In the genomic region with DNA sequence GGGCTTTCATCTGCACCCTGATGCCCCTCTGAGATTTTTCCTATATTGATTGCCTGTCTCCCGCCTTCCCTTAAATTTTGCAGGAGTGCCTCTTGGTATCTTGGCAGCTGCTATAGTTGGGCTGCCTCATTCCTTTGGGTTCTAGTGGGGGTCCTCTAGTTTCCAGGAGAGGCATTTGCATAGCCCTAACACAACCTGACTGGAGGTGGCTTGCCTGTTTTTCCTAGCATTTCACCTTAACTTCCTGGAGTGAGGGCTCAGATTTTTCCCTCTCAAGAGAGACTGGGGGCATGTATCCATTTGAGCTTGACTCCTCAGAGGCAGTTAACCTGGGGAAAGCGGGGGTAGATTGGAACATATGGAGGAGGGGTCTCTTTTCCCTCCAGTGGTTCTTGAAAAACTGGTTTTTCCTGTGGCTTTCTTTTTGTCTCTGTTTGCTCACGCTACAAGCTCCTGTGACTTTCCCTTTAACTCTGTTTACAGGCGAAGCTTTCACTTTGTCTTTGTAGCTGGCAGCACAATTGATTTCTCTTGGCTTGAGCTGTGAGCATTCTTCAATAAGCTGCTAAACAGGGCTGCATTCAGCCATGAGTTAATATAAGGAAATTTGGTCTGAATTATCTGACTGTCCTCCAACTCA, we compare ENCODE assay signal across 9 cellular contexts. TPM values are rescaled to one million over a fixed set of nuclear protein-coding genes. Genes with fewer than 3 reads are reported as not detected.
DNase-seq lines count a peak whose midpoint lies in the region; ATAC-seq and TF ChIP-seq lines count a peak whose summit lies in the region.
"Had no signal": no experiment of that assay in that cellular context is flagged by ENCODE, and none has a peak within 500 bp of the region (broad histone marks: within the 10 kb centered on the region; RNA-seq: fewer than 3 reads in every experiment).

No MANE protein-coding gene starts in this region.

- BruUV-seq in Caco-2 (replicated peaks; lab: Mats Ljungman, UMichigan) = no TSS peak

- TF ChIP-seq CTCF in Caco-2 (IDR thresholded peaks at IDR 0.05; ENCODE audit: insufficient read depth in 1 of 2, low read depth in 1 of 2, low read length in 1 of 2, severe bottlenecking in 1 of 2, unreplicated experiment in 1 of 2) (no peak), epithelial cell of esophagus (IDR thresholded peaks at IDR 0.05; ENCODE audit: insufficient read depth, low read depth, low read length, missing control alignments) (no peak), right atrium auricular region (IDR thresholded peaks at IDR 0.05) (no peak)

- H3K9ac ChIP-seq in mucosa of stomach (ENCODE audit: low read length) = peak overlapping the region; percentile 75

- CTCF ChIA-PET in Caco-2 (lab: Charles Lee) = interaction anchor here (0.5 to 2.0 kb wide), 5 partner anchors 33 to 265 kb away, joined by 3 to 9 read pairs (median 4); no protein-coding TSS in a partner anchor
- CTCF ChIA-PET in activated naive CD4-positive, alpha-beta T cell treated with anti-CD3 and anti-CD28 coated beads for 36 hours (lab: Charles Lee) = no interaction called here

- no peak for ATAC-seq in GM21737 (IDR thresholded peaks at IDR 0.05; ENCODE audit: unreplicated experiment)

- DNase-seq in Caco-2 (peak; percentile 56 to 71), NCI-H2029 treated with DMSO at 0.1 percent for 48 hours (lab: John Stamatoyannopoulos, UW) (peak; percentile 87), epithelial cell of esophagus (ENCODE audit: low read depth) (peak; percentile 39), NAMALWA (ENCODE audit: low spot score) (no peak), right atrium auricular region (ENCODE audit: low spot score) (no peak)
- DNase-seq in activated naive CD4-positive, alpha-beta T cell treated with anti-CD3 and anti-CD28 coated beads for 36 hours = no peak

- H3K36me3 ChIP-seq in Caco-2 (ENCODE audit: control insufficient read depth, insufficient read depth, low read length) = no peaks in the 10 kb centered on the region; the same call in 1 of the 2 replicates
- H3K36me3 ChIP-seq in mucosa of stomach (ENCODE audit: control insufficient read depth, insufficient read depth, low read length) = no peaks in the 10 kb centered on the region
- H3K36me3 ChIP-seq in right atrium auricular region = no peaks in the 10 kb centered on the region

- H3K9me3 ChIP-seq in Caco-2 (no peaks in the 10 kb centered on the region), mucosa of stomach (ENCODE audit: control insufficient read depth, low read length) (no peaks in the 10 kb centered on the region), right atrium auricular region (no peaks in the 10 kb centered on the region)

- peak overlapping the region; percentile 83 for H3K4me3 Mint-ChIP-seq in Caco-2 (ENCODE audit: unreplicated experiment)
- H3K4me3 Mint-ChIP-seq in activated naive CD4-positive, alpha-beta T cell treated with anti-CD3 and anti-CD28 coated beads for 36 hours = no peak overlapping the region

- H3K27me3 Mint-ChIP-seq in Caco-2 (ENCODE audit: insufficient read depth, unreplicated experiment) = no peaks in the 10 kb centered on the region
- H3K27me3 Mint-ChIP-seq in activated naive CD4-positive, alpha-beta T cell treated with anti-CD3 and anti-CD28 coated beads for 36 hours (ENCODE audit: low read depth) = no peaks in the 10 kb centered on the region

- H3K36me3 Mint-ChIP-seq in Caco-2 (ENCODE audit: insufficient read depth, unreplicated experiment) = peaks cover 47% of the 10 kb centered on the region
- H3K36me3 Mint-ChIP-seq in activated naive CD4-positive, alpha-beta T cell treated with anti-CD3 and anti-CD28 coated beads for 36 hours (ENCODE audit: low read depth) = no peaks in the 10 kb centered on the region

- intact Hi-C loops in Caco-2 (cut with micrococcal nuclease; ENCODE audit: unreplicated experiment) = loop anchor here (1.0 to 5.0 kb wide), 9 partner anchors 33 to 633 kb away; a partner anchor contains a TSS
- intact Hi-C loops in activated naive CD4-positive, alpha-beta T cell treated with anti-CD3 and anti-CD28 coated beads for 36 hours (cut with micrococcal nuclease) = no loop called here

- POLR2A ChIA-PET in Caco-2 (lab: Charles Lee) = interaction anchor here (0.6 to 1.2 kb wide), 4 partner anchors 33 to 173 kb away, joined by 3 to 7 read pairs (median 4); no protein-coding TSS in a partner anchor

- peaks cover 22% of the 10 kb centered on the region for H3K4me1 Mint-ChIP-seq in Caco-2 (ENCODE audit: low read depth, unreplicated experiment)
- H3K4me1 Mint-ChIP-seq in activated naive CD4-positive, alpha-beta T cell treated with anti-CD3 and anti-CD28 coated beads for 36 hours (ENCODE audit: low read depth) = no peaks in the 10 kb centered on the region

- peak overlapping the region; percentile 94 for H3K27ac Mint-ChIP-seq in Caco-2 (ENCODE audit: unreplicated experiment)
- no peak overlapping the region for H3K27ac Mint-ChIP-seq in activated naive CD4-positive, alpha-beta T cell treated with anti-CD3 and anti-CD28 coated beads for 36 hours

- H3K27me3 ChIP-seq in Caco-2 (replicated peaks; ENCODE audit: control insufficient read depth, insufficient read depth, low read length) (no peaks in the 10 kb centered on the region), mucosa of stomach (ENCODE audit: control insufficient read depth, insufficient read depth, low read length) (no peaks in the 10 kb centered on the region), right atrium auricular region (no peaks in the 10 kb centered on the region)

- peak overlapping the region; percentile 26 for H3K4me3 ChIP-seq in Caco-2 (ENCODE audit: low read depth, low read length)
- H3K4me3 ChIP-seq in epithelial cell of esophagus (ENCODE audit: low read length) = peak overlapping the region; percentile 39
- H3K4me3 ChIP-seq in mucosa of stomach (ENCODE audit: low read length) = peak overlapping the region; percentile 34
- H3K4me3 ChIP-seq in right atrium auricular region = peak overlapping the region in 1 of 2 donors; percentile 6

- no peak overlapping the region for H3K27ac ChIP-seq in right atrium auricular region

- H3K9me3 Mint-ChIP-seq in Caco-2 (ENCODE audit: unreplicated experiment) = no peaks in the 10 kb centered on the region
- H3K9me3 Mint-ChIP-seq in activated naive CD4-positive, alpha-beta T cell treated with anti-CD3 and anti-CD28 coated beads for 36 hours = no peaks in the 10 kb centered on the region

- H3K4me1 ChIP-seq in Caco-2 = peaks cover 47% of the 10 kb centered on the region
- peaks cover 37% of the 10 kb centered on the region for H3K4me1 ChIP-seq in mucosa of stomach (ENCODE audit: control insufficient read depth, insufficient read depth, low read length)
- no peaks in the 10 kb centered on the region for H3K4me1 ChIP-seq in right atrium auricular region

RNA-seq across cellular contexts. Expression of a gene that starts 45.9 kb away (rescaled TPM):
- total RNA-seq in Caco-2 (2022) = 2.5 TPM in 2 replicates
- total RNA-seq in activated naive CD4-positive, alpha-beta T cell treated with anti-CD3 and anti-CD28 coated beads for 36 hours = not detected
- total RNA-seq in right atrium auricular region = not detected
- total RNA-seq: RPMI7951 had no signal

Comparison
In these comparisons a context has a peak if more than half of its experiments do, and no peak if none do; other contexts are left out.
1. DNase-seq: peak in Caco-2 (2 of 2), NCI-H2029 treated with DMSO at 0.1 percent for 48 hours (single experiment) and epithelial cell of esophagus (single experiment); none in NAMALWA (single experiment), activated naive CD4-positive, alpha-beta T cell treated with anti-CD3 and anti-CD28 coated beads for 36 hours (single experiment) and right atrium auricular region (single experiment).